In genomic region chr2:239259173-239259572, GRCh38 we compare ENCODE assay signal across 10 cellular contexts.
DNase-seq lines count a peak whose midpoint lies in the region; ATAC-seq and TF ChIP-seq lines count a peak whose summit lies in the region.
"Had no signal": no experiment of that assay in that cellular context is flagged by ENCODE, and none has a peak within 500 bp of the region (broad histone marks: within the 10 kb centered on the region; RNA-seq: fewer than 3 reads in every experiment).

No MANE protein-coding gene starts in this region.

- H3K4me3 ChIP-seq in left ventricle myocardium inferior = no peak overlapping the region
- no peak overlapping the region for H3K4me3 ChIP-seq in upper lobe of right lung

- DNase-seq in left ventricle myocardium inferior (no peak), left ventricle myocardium superior (no peak), upper lobe of right lung (no peak), NCI-H1417 (lab: John Stamatoyannopoulos, UW) (no peak), D341Med (ENCODE audit: low spot score) (no peak)
- no peak for DNase-seq in stimulated activated CD4-positive, alpha-beta T cell treated with anti-CD3 and anti-CD28 coated beads, Interleukin-4, amount 100 ng/mL, for 24 hours
- DNase-seq: heart right ventricle, RPMI8226 had no signal

- H3K27ac ChIP-seq in left ventricle myocardium inferior (replicated peaks) (peak overlapping the region; percentile 24), upper lobe of right lung (peak overlapping the region; percentile 48)

- no peak overlapping the region for H3K4me3 Mint-ChIP-seq in brain

- H3K27me3 ChIP-seq in left ventricle myocardium inferior (ENCODE audit: low read depth) (no peaks in the 10 kb centered on the region), upper lobe of right lung (no peaks in the 10 kb centered on the region)
- H3K27me3 ChIP-seq: heart right ventricle had no signal

- H3K9me3 ChIP-seq in left ventricle myocardium inferior (replicated peaks) = peaks cover 14% of the 10 kb centered on the region
- no peaks in the 10 kb centered on the region for H3K9me3 ChIP-seq in upper lobe of right lung

- no peaks in the 10 kb centered on the region for H3K27me3 Mint-ChIP-seq in brain

- TF ChIP-seq CTCF in left ventricle myocardium inferior (IDR thresholded peaks at IDR 0.05; ENCODE audit: borderline replicate concordance) = no peak
- TF ChIP-seq CTCF in brain (conservative IDR thresholded peaks at IDR 0.05) = no peak
- TF ChIP-seq CTCF in upper lobe of right lung (IDR thresholded peaks at IDR 0.05) = no peak

- peak overlapping the region in 3 of 5 experiments; percentile 25 to 84 (median 71) for H3K27ac Mint-ChIP-seq in brain

- H3K9me3 Mint-ChIP-seq in brain = peaks cover 18 to 21% (median 19%) of the 10 kb centered on the region in 5 experiments

- H3K4me1 ChIP-seq in left ventricle myocardium inferior (peaks cover 76% of the 10 kb centered on the region), upper lobe of right lung (peaks cover 25% of the 10 kb centered on the region)

- ATAC-seq in left ventricle myocardium superior = no peak
- peak; percentile 35 for ATAC-seq in HG03139 (IDR thresholded peaks at IDR 0.05; ENCODE audit: unreplicated experiment)
- ATAC-seq in upper lobe of right lung = no peak

- peaks cover 89% of the 10 kb centered on the region for H3K4me1 Mint-ChIP-seq in brain

- peaks cover 32% of the 10 kb centered on the region for H3K36me3 Mint-ChIP-seq in brain

- intact Hi-C loops in left ventricle myocardium inferior (cut with micrococcal nuclease) = no loop called here
- intact Hi-C loops in left ventricle myocardium superior (cut with micrococcal nuclease) = no loop called here
- intact Hi-C loops in upper lobe of right lung (cut with DNase I) = no loop called here

- no peaks in the 10 kb centered on the region for H3K36me3 ChIP-seq in left ventricle myocardium inferior
- no peaks in the 10 kb centered on the region for H3K36me3 ChIP-seq in upper lobe of right lung
- H3K36me3 ChIP-seq: heart right ventricle had no signal
